In genomic region chr2:172864182-172864581, GRCh38 we compare ENCODE assay signal across 8 cellular contexts.
DNase-seq lines count a peak whose midpoint lies in the region; ATAC-seq and TF ChIP-seq lines count a peak whose summit lies in the region.

No MANE protein-coding gene starts in this region.

- CTCF ChIA-PET in AG04449 (lab: Yijun Ruan, JAX) = interaction anchor here (1.2 to 7.2 kb wide), 9 partner anchors 16 to 162 kb away, joined by 3 to 98 read pairs (median 8); no protein-coding TSS in a partner anchor

- peaks cover 8% of the 10 kb centered on the region for H3K4me1 ChIP-seq in right cardiac atrium (ENCODE audit: control insufficient read depth, insufficient read depth, low read length)

- H3K4me3 ChIP-seq in AG04449 (ENCODE audit: low read depth, low read length) = no peak overlapping the region
- no peak overlapping the region for H3K4me3 ChIP-seq in right cardiac atrium (ENCODE audit: low read length)

- peak; percentile 49 to 68 for ATAC-seq in activated naive CD4-positive, alpha-beta T cell treated with anti-CD3 and anti-CD28 coated beads, Interleukin-2, amount 50 U/mL, for 72 hours
- ATAC-seq in right cardiac atrium (peak; percentile 40 to 74), GM19397 (IDR thresholded peaks at IDR 0.05; ENCODE audit: unreplicated experiment) (no peak), HG02588 (IDR thresholded peaks at IDR 0.05; ENCODE audit: unreplicated experiment) (no peak)

- DNase-seq in AG04449 (ENCODE audit: low read depth, low spot score) = no peak
- peak; percentile 16 for DNase-seq in GM19238 (ENCODE audit: insufficient read length, low spot score)
- peak; percentile 36 to 39 for DNase-seq in NOMO-1 (lab: John Stamatoyannopoulos, UW; ENCODE audit: unreplicated experiment in 2 of 2)
- DNase-seq in activated naive CD4-positive, alpha-beta T cell treated with anti-CD3 and anti-CD28 coated beads, Interleukin-2, amount 50 U/mL, for 72 hours (ENCODE audit: low spot score in 2 of 2) = peak in 1 of 2 donors; percentile 69
- peak; percentile 47 to 84 (median 69) for DNase-seq in right cardiac atrium
- DNase-seq in stimulated activated CD4-positive, alpha-beta T cell treated with anti-CD3 and anti-CD28 coated beads, Interleukin-12 subunit alpha, Interleukin-12 subunit beta, amount 100 ng/mL, for 4 hours = peak; percentile 22

- intact Hi-C loops in right cardiac atrium (cut with DNase I) = loop anchor here in 2 of 4 donors (5.0 kb wide), 3 partner anchors 42 to 68 kb away; no protein-coding TSS in a partner anchor

- H3K36me3 Mint-ChIP-seq in activated naive CD4-positive, alpha-beta T cell treated with anti-CD3 and anti-CD28 coated beads, Interleukin-2, amount 50 U/mL, for 72 hours = no peaks in the 10 kb centered on the region

- no peaks in the 10 kb centered on the region for H3K9me3 ChIP-seq in right cardiac atrium (ENCODE audit: control insufficient read depth, low read length)

- H3K27ac Mint-ChIP-seq in activated naive CD4-positive, alpha-beta T cell treated with anti-CD3 and anti-CD28 coated beads, Interleukin-2, amount 50 U/mL, for 72 hours = no peak overlapping the region

- TF ChIP-seq CTCF in AG04449 (IDR thresholded peaks at IDR 0.05; ENCODE audit: insufficient read depth, low read length, missing control alignments) = peak; percentile 60

- no peak overlapping the region for H3K27ac ChIP-seq in right cardiac atrium (ENCODE audit: low read length)

- POLR2A ChIA-PET in AG04449 (lab: Yijun Ruan, JAX) = no interaction called here

- 66% methylated on average over 5 of the region's 5 CpGs for WGBS in right cardiac atrium

- H3K27me3 ChIP-seq in right cardiac atrium (ENCODE audit: control insufficient read depth, insufficient read depth) = no peaks in the 10 kb centered on the region

- no peaks in the 10 kb centered on the region for H3K9me3 Mint-ChIP-seq in activated naive CD4-positive, alpha-beta T cell treated with anti-CD3 and anti-CD28 coated beads, Interleukin-2, amount 50 U/mL, for 72 hours

Comparison
In these comparisons a context has a peak if more than half of its experiments do, and no peak if none do; other contexts are left out.
1. ATAC-seq: peak in activated naive CD4-positive, alpha-beta T cell treated with anti-CD3 and anti-CD28 coated beads, Interleukin-2, amount 50 U/mL, for 72 hours (2 of 2) and right cardiac atrium (2 of 2); none in GM19397 (single experiment) and HG02588 (single experiment).